Comparison of ENCODE assay signal across 3 cellular contexts in the genomic region with DNA sequence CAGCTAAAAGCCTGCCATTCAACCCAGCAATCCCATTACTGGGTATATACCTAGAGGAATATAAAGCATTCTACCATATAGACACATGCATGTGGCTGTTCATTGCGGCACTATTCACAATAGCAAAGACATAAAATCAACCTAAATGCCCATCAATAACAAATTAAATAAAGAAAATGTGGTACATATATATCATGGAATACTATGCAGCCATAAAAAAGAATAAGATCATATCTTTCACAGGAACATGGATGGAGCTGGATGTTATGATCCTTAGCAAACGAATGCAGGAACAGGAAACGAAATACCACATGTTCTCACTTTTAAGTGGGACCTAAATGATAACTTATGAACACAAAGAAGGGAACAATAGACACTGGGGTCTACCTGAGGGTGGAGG. TPM values are rescaled to one million over a fixed set of nuclear protein-coding genes. Genes with fewer than 3 reads are reported as not detected.
"Had no signal": no experiment of that assay in that cellular context is flagged by ENCODE, and none has a peak within 500 bp of the region (broad histone marks: within the 10 kb centered on the region; RNA-seq: fewer than 3 reads in every experiment).

No MANE protein-coding gene starts in this region.

RNA-seq across cellular contexts. Expression of a gene that starts 59.2 kb away (rescaled TPM):
- total RNA-seq: naive thymus-derived CD8-positive, alpha-beta T cell; natural killer cell; natural killer cell treated with Interleukin-12 subunit alpha and Interleukin-12 subunit beta and Interleukin-15 and Interleukin-18, amount 100 ng/mL, for 72 hours had no signal
- polyA plus RNA-seq: naive thymus-derived CD8-positive, alpha-beta T cell had no signal
